8 cellular contexts compared by ENCODE assay signal in genomic region chr20:59560588-59561227, GRCh38. TPM values are rescaled to one million over a fixed set of nuclear protein-coding genes. Genes with fewer than 3 reads are reported as not detected.
DNase-seq lines count a peak whose midpoint lies in the region; ATAC-seq, FAIRE-seq and TF ChIP-seq lines count a peak whose summit lies in the region.

No MANE protein-coding gene starts in this region.

- no peak overlapping the region for H3K27ac Mint-ChIP-seq in CD8-positive, alpha-beta T cell
- H3K27ac Mint-ChIP-seq in astrocyte (ENCODE audit: unreplicated experiment): no peak overlapping the region

- DNase-seq in CD8-positive, alpha-beta T cell: no peak
- DNase-seq in HTR-8/SVneo (ENCODE audit: insufficient read length, low spot score): peak; percentile 78
- DNase-seq in astrocyte (ENCODE audit: low read depth): no peak
- no peak for DNase-seq in uterus

- no peak overlapping the region for H3K27ac ChIP-seq in CD8-positive, alpha-beta T cell (ENCODE audit: low read depth, low read length)
- no peak overlapping the region for H3K27ac ChIP-seq in astrocyte (ENCODE audit: low read depth, low read length)
- no peak overlapping the region for H3K27ac ChIP-seq in liver (ENCODE audit: low read depth in 1 of 2, low read length in 2 of 2)
- no peak overlapping the region for H3K27ac ChIP-seq in uterus

- no peak overlapping the region for H2AFZ ChIP-seq in astrocyte (ENCODE audit: low read depth, low read length)

- TF ChIP-seq POLR2A in uterus (IDR thresholded peaks at IDR 0.05): no peak

- intact Hi-C loops in CD8-positive, alpha-beta T cell (cut with DNase I, micrococcal nuclease): no loop called here
- intact Hi-C loops in uterus (cut with DNase I; ENCODE audit: low total_unique reads): no loop called here

- H3K79me2 ChIP-seq in astrocyte (ENCODE audit: insufficient read depth, low read length): no peaks in the 10 kb centered on the region

- no peaks in the 10 kb centered on the region for H3K9me3 Mint-ChIP-seq in CD8-positive, alpha-beta T cell
- H3K9me3 Mint-ChIP-seq in astrocyte (ENCODE audit: unreplicated experiment): peaks cover 2% of the 10 kb centered on the region

- H3K4me1 ChIP-seq in CD8-positive, alpha-beta T cell (ENCODE audit: insufficient read depth, low read length): no peaks in the 10 kb centered on the region
- H3K4me1 ChIP-seq in astrocyte (ENCODE audit: insufficient read depth, low read length): no peaks in the 10 kb centered on the region
- H3K4me1 ChIP-seq in liver (ENCODE audit: control insufficient read depth in 4 of 4, insufficient read depth in 4 of 4, low read length in 3 of 4): no peaks in the 10 kb centered on the region
- H3K4me1 ChIP-seq in uterus: no peaks in the 10 kb centered on the region

- no peak for TF ChIP-seq RAD21 in liver (IDR thresholded peaks at IDR 0.05)

- no peak overlapping the region for H3K4me2 ChIP-seq in astrocyte (ENCODE audit: low read length)

- ATAC-seq in CD8-positive, alpha-beta T cell: no peak
- no peak for ATAC-seq in HG03378 (IDR thresholded peaks at IDR 0.05; ENCODE audit: unreplicated experiment)
- no peak for ATAC-seq in GM18502 (IDR thresholded peaks at IDR 0.05; ENCODE audit: poor library complexity, unreplicated experiment)
- no peak for ATAC-seq in GM21381 (IDR thresholded peaks at IDR 0.05; ENCODE audit: unreplicated experiment)

- peak; percentile 61 for TF ChIP-seq CTCF in CD8-positive, alpha-beta T cell (IDR thresholded peaks at IDR 0.05)
- TF ChIP-seq CTCF in astrocyte (IDR thresholded peaks at IDR 0.05; ENCODE audit: insufficient read depth, low read depth, low read length): peak; percentile 43
- peak; percentile 42 for TF ChIP-seq CTCF in liver (IDR thresholded peaks at IDR 0.05; ENCODE audit: low read depth, low read length, missing input control)
- TF ChIP-seq CTCF in uterus (IDR thresholded peaks at IDR 0.05): peak in 1 of 4 experiments; percentile 7

- H3K27me3 Mint-ChIP-seq in CD8-positive, alpha-beta T cell (ENCODE audit: low read depth): peaks cover 8% of the 10 kb centered on the region
- H3K27me3 Mint-ChIP-seq in astrocyte (ENCODE audit: low read depth, unreplicated experiment): peaks cover 23% of the 10 kb centered on the region

- no peaks in the 10 kb centered on the region for H3K36me3 ChIP-seq in CD8-positive, alpha-beta T cell (ENCODE audit: insufficient read depth, low read length)
- H3K36me3 ChIP-seq in astrocyte (ENCODE audit: insufficient read depth, low read length) (no peaks in the 10 kb centered on the region), liver (ENCODE audit: control insufficient read depth in 4 of 4, insufficient read depth in 3 of 4, low read depth in 1 of 4, low read length in 3 of 4) (no peaks in the 10 kb centered on the region), uterus (no peaks in the 10 kb centered on the region)

- POLR2A ChIA-PET in CD8-positive, alpha-beta T cell (lab: Charles Lee): no interaction called here

- no peaks in the 10 kb centered on the region for H3K27me3 ChIP-seq in CD8-positive, alpha-beta T cell (ENCODE audit: insufficient read depth, low read length)
- no peaks in the 10 kb centered on the region for H3K27me3 ChIP-seq in astrocyte (ENCODE audit: insufficient read depth, low read length)
- peaks cover 0 to 7% (median under 1%) of the 10 kb centered on the region in 4 donors for H3K27me3 ChIP-seq in liver (ENCODE audit: control insufficient read depth in 4 of 4, insufficient read depth in 4 of 4, low read length in 3 of 4)
- no peaks in the 10 kb centered on the region for H3K27me3 ChIP-seq in uterus

- no peak overlapping the region for H3K9ac ChIP-seq in astrocyte (ENCODE audit: low read length)
- H3K9ac ChIP-seq in liver (ENCODE audit: low read depth in 1 of 2, low read length in 2 of 2): no peak overlapping the region

- CTCF ChIA-PET in CD8-positive, alpha-beta T cell (lab: Charles Lee): interaction anchor here (0.9 to 6.4 kb wide), 4 partner anchors 11 to 17 kb away, joined by 3 to 62 read pairs (median 4); no protein-coding TSS in a partner anchor

- H3K4me3 Mint-ChIP-seq in CD8-positive, alpha-beta T cell: no peak overlapping the region
- no peak overlapping the region for H3K4me3 Mint-ChIP-seq in astrocyte (ENCODE audit: unreplicated experiment)

- no peaks in the 10 kb centered on the region for H3K9me3 ChIP-seq in CD8-positive, alpha-beta T cell (ENCODE audit: low read length)
- H3K9me3 ChIP-seq in astrocyte (ENCODE audit: insufficient read depth, low read depth, low read length) (peaks cover 6% of the 10 kb centered on the region), liver (ENCODE audit: control insufficient read depth in 4 of 4, low read length in 3 of 4) (no peaks in the 10 kb centered on the region), uterus (no peaks in the 10 kb centered on the region)

- no peaks in the 10 kb centered on the region for H3K4me1 Mint-ChIP-seq in CD8-positive, alpha-beta T cell (ENCODE audit: low read depth)
- no peaks in the 10 kb centered on the region for H3K4me1 Mint-ChIP-seq in astrocyte (ENCODE audit: low read depth, unreplicated experiment)

- no peaks in the 10 kb centered on the region for H4K20me1 ChIP-seq in astrocyte (ENCODE audit: insufficient read depth, low read length)

- peak; percentile 40 for FAIRE-seq in HTR-8/SVneo (lab: Jason Lieb, UNC)
- peak; percentile 60 for FAIRE-seq in astrocyte (lab: Jason Lieb, UNC)

- H3K4me3 ChIP-seq in CD8-positive, alpha-beta T cell (ENCODE audit: low read depth, low read length): no peak overlapping the region
- H3K4me3 ChIP-seq in astrocyte (ENCODE audit: insufficient read depth, low read depth, low read length): no peak overlapping the region
- H3K4me3 ChIP-seq in liver (ENCODE audit: low read depth in 1 of 3, low read length in 3 of 3): no peak overlapping the region
- H3K4me3 ChIP-seq in uterus: no peak overlapping the region

- 31% methylated on average over 7 of the region's 7 CpGs for WGBS in liver

- H3K36me3 Mint-ChIP-seq in CD8-positive, alpha-beta T cell: no peaks in the 10 kb centered on the region
- H3K36me3 Mint-ChIP-seq in astrocyte (ENCODE audit: low read depth, unreplicated experiment): no peaks in the 10 kb centered on the region

TF ChIP-seq in liver, 16 proteins besides CTCF, POLR2A, EP300 and RAD21:
- TF ChIP-seq YY1 (IDR thresholded peaks at IDR 0.05) (no peak), GABPA (IDR thresholded peaks at IDR 0.05 in 1 of 2, conservative IDR thresholded peaks at IDR 0.05 in 1 of 2) (no peak)

RNA-seq across cellular contexts. Expression of gene PHACTR3, which starts 43.6 kb away (rescaled TPM):
- total RNA-seq in CD8-positive, alpha-beta T cell: not detected
- total RNA-seq in astrocyte (0.14 TPM in 1 of 2 replicates, not detected in the other), liver (under 1 TPM; 0.14 to 0.42 TPM), uterus (1 to 10 TPM in 1 of 4 donors, under 1 TPM in 3; 0.26 to 3.2 (median 0.57) TPM)
- under 1 TPM; 0.15 to 0.19 TPM for polyA plus RNA-seq in liver
